In genomic region chr7:17166824-17167379, GRCh38 we compare ENCODE assay signal across 13 cellular contexts.
DNase-seq lines count a peak whose midpoint lies in the region; ATAC-seq, FAIRE-seq and TF ChIP-seq lines count a peak whose summit lies in the region.
"Had no signal": no experiment of that assay in that cellular context is flagged by ENCODE, and none has a peak within 500 bp of the region (broad histone marks: within the 10 kb centered on the region; RNA-seq: fewer than 3 reads in every experiment).

No MANE protein-coding gene starts in this region.

- RAD21 ChIA-PET in GM12878 (lab: Charles Lee; ENCODE audit: unreplicated experiment): interaction anchor here (0.7 to 1.1 kb wide), 2 partner anchors 18 to 134 kb away, joined by 3 read pairs; no protein-coding TSS in a partner anchor

- SMC1A ChIA-PET in GM12878 (lab: Charles Lee; ENCODE audit: uncharacterized antibody, unreplicated experiment): interaction anchor here (0.7 to 1.7 kb wide), 6 partner anchors 16 to 142 kb away, joined by 3 to 6 read pairs (median 4); partner anchors contain the start of gene AHR

- peaks cover 18% of the 10 kb centered on the region for H3K36me3 Mint-ChIP-seq in activated CD4-positive, alpha-beta T cell treated with anti-CD3 and anti-CD28 coated beads, Interleukin-2, amount 10 ng/mL, durations not matched to agents 24 days and 14 days (ENCODE audit: low read depth)

- WGBS in GM12878 (ENCODE audit: insufficient coverage, insufficient replicate concordance, low lambda C conversion rate, missing lambda C conversion rate): 22% methylated on average over 4 of the region's 4 CpGs

- H3K9ac ChIP-seq in GM12878 (ENCODE audit: control insufficient read depth, insufficient read depth, low read length) (no peak overlapping the region), Karpas-422 (ENCODE audit: low read length) (no peak overlapping the region)

- H4K20me1 ChIP-seq in GM12878 (ENCODE audit: control insufficient read depth, insufficient read depth): no peaks in the 10 kb centered on the region
- no peaks in the 10 kb centered on the region for H4K20me1 ChIP-seq in Karpas-422 (ENCODE audit: insufficient read depth, low read depth, low read length)

- H3K4me1 ChIP-seq in GM12878 (ENCODE audit: control insufficient read depth, insufficient read depth, low read length): peaks cover 3% of the 10 kb centered on the region; the same call in 1 of the 2 replicates
- H3K4me1 ChIP-seq in Karpas-422 (ENCODE audit: low read length): no peaks in the 10 kb centered on the region
- H3K4me1 ChIP-seq: lower lobe of right lung, Peyer's patch had no signal

- no peak overlapping the region for H3K27ac ChIP-seq in GM12878 (ENCODE audit: control insufficient read depth, insufficient read depth)
- no peak overlapping the region for H3K27ac ChIP-seq in Karpas-422 (ENCODE audit: low read length)
- H3K27ac ChIP-seq: lower lobe of right lung, Peyer's patch, VCaP had no signal

- peak overlapping the region; percentile 8 for H3K27ac Mint-ChIP-seq in activated CD4-positive, alpha-beta T cell treated with anti-CD3 and anti-CD28 coated beads, Interleukin-2, amount 10 ng/mL, durations not matched to agents 24 days and 14 days

- H3K4me3 ChIP-seq in GM12878: no peak overlapping the region
- no peak overlapping the region for H3K4me3 ChIP-seq in Karpas-422 (ENCODE audit: low read length)
- H3K4me3 ChIP-seq: lower lobe of right lung, Peyer's patch had no signal

- no peaks in the 10 kb centered on the region for H3K27me3 Mint-ChIP-seq in activated CD4-positive, alpha-beta T cell treated with anti-CD3 and anti-CD28 coated beads, Interleukin-2, amount 10 ng/mL, durations not matched to agents 24 days and 14 days

- TF ChIP-seq POLR2A in GM12878 (IDR thresholded peaks at IDR 0.05; ENCODE audit: low read depth, low read length): no peak

- in situ Hi-C loops in GM12878 (cut with MboI): no loop called here

- CTCF ChIA-PET in GM12878 (lab: Yijun Ruan, JAX): interaction anchor here (1.4 kb wide), 1 partner anchor 17 kb away, joined by 5 read pairs; no protein-coding TSS in a partner anchor

- H3K9me2 ChIP-seq in Karpas-422 (replicated peaks; ENCODE audit: insufficient read depth, low read length): no peaks in the 10 kb centered on the region

- no peak for TF ChIP-seq EP300 in GM12878 (IDR thresholded peaks at IDR 0.05; ENCODE audit: borderline replicate concordance in 1 of 2, control insufficient read depth in 1 of 2, low read depth in 2 of 2, low read length in 2 of 2)

- H3K36me3 ChIP-seq in GM12878 (ENCODE audit: control insufficient read depth in 2 of 2, insufficient read depth in 2 of 2, low read length in 1 of 2) (no peaks in the 10 kb centered on the region), Karpas-422 (ENCODE audit: insufficient read depth, low read length) (no peaks in the 10 kb centered on the region)
- H3K36me3 ChIP-seq: lower lobe of right lung, Peyer's patch had no signal

- H3K9me3 ChIP-seq in GM12878 (replicated peaks; ENCODE audit: control insufficient read depth, insufficient read depth, low read length) (no peaks in the 10 kb centered on the region; the same call in 2 of the 3 replicates), Karpas-422 (ENCODE audit: low read length) (no peaks in the 10 kb centered on the region)
- H3K9me3 ChIP-seq: lower lobe of right lung, Peyer's patch had no signal

- POLR2A ChIA-PET in GM12878 (lab: Charles Lee): no interaction called here

- H3K79me2 ChIP-seq in GM12878 (ENCODE audit: control insufficient read depth, insufficient read depth, low read length) (no peaks in the 10 kb centered on the region), Karpas-422 (ENCODE audit: low read length) (no peaks in the 10 kb centered on the region)

- no peak; a peak in 1 of 6 replicates for TF ChIP-seq CTCF in GM12878 (IDR thresholded peaks at IDR 0.05 in 2 of 3, conservative IDR thresholded peaks at IDR 0.05 in 1 of 3; ENCODE audit: control insufficient read depth in 2 of 3, extremely low read depth in 1 of 3, insufficient read depth in 1 of 3, low read depth in 3 of 3, low read length in 3 of 3)

- intact Hi-C loops in activated CD4-positive, alpha-beta T cell treated with anti-CD3 and anti-CD28 coated beads, Interleukin-2, amount 10 ng/mL, durations not matched to agents 24 days and 14 days (cut with micrococcal nuclease): loop anchor here (5.0 kb wide), 1 partner anchor 40 kb away; no protein-coding TSS in a partner anchor
- intact Hi-C loops in GM12878 (cut with micrococcal nuclease; ENCODE audit: unreplicated experiment): no loop called here

- ATAC-seq in GM19463 (IDR thresholded peaks at IDR 0.05; ENCODE audit: unreplicated experiment): peak; percentile 98
- ATAC-seq in HG03045 (IDR thresholded peaks at IDR 0.05; ENCODE audit: unreplicated experiment): peak; percentile 98
- peak; percentile 79 for ATAC-seq in GM12878

- H3K4me1 Mint-ChIP-seq in activated CD4-positive, alpha-beta T cell treated with anti-CD3 and anti-CD28 coated beads, Interleukin-2, amount 10 ng/mL, durations not matched to agents 24 days and 14 days: peaks cover 30% of the 10 kb centered on the region

- DNase-seq in activated CD4-positive, alpha-beta T cell treated with anti-CD3 and anti-CD28 coated beads, Interleukin-2, amount 10 ng/mL, durations not matched to agents 24 days and 14 days: no peak
- no peak for DNase-seq in activated CD4-positive, alpha-beta T cell treated with anti-CD3 and anti-CD28 coated beads for 4 hours
- DNase-seq in GM12878 (ENCODE audit: low read depth, low spot score) (no peak), NCI-H345 (lab: John Stamatoyannopoulos, UW) (no peak), ureter (ENCODE audit: low spot score) (no peak), Karpas-422 (no peak)
- DNase-seq: amniotic stem cell, lower lobe of right lung, NCI-H2029, Peyer's patch had no signal

- no peak for FAIRE-seq in GM12878 (lab: Jason Lieb, UNC)

- H3K9me3 Mint-ChIP-seq in activated CD4-positive, alpha-beta T cell treated with anti-CD3 and anti-CD28 coated beads, Interleukin-2, amount 10 ng/mL, durations not matched to agents 24 days and 14 days: peaks cover 16% of the 10 kb centered on the region

- no TSS peak for BruUV-seq in GM12878 (replicated peaks; lab: Mats Ljungman, UMichigan)

- H3K4me3 Mint-ChIP-seq in activated CD4-positive, alpha-beta T cell treated with anti-CD3 and anti-CD28 coated beads, Interleukin-2, amount 10 ng/mL, durations not matched to agents 24 days and 14 days: no peak overlapping the region

- no peaks in the 10 kb centered on the region for H3K27me3 ChIP-seq in GM12878 (replicated peaks in 1 of 2; ENCODE audit: control insufficient read depth in 2 of 2, insufficient read depth in 2 of 2, low read length in 1 of 2)
- no peaks in the 10 kb centered on the region for H3K27me3 ChIP-seq in Karpas-422 (ENCODE audit: low read length)
- H3K27me3 ChIP-seq: Peyer's patch had no signal

- no peak overlapping the region for H2AFZ ChIP-seq in GM12878 (ENCODE audit: control insufficient read depth, low read depth, low read length)
- no peak overlapping the region for H2AFZ ChIP-seq in Karpas-422 (ENCODE audit: low read length)

- TF ChIP-seq RAD21 in GM12878 (IDR thresholded peaks at IDR 0.05; ENCODE audit: insufficient read depth, low read depth, low read length): no peak

- H3K4me2 ChIP-seq in GM12878 (ENCODE audit: control insufficient read depth, insufficient read depth): peak overlapping the region; percentile 41; the same call in 1 of the 2 replicates
- H3K4me2 ChIP-seq in Karpas-422 (ENCODE audit: low read depth, low read length, poor library complexity, severe bottlenecking): no peak overlapping the region

TF ChIP-seq in GM12878, 131 proteins besides CTCF, POLR2A, EP300 and RAD21:
- TF ChIP-seq USF1 (IDR thresholded peaks at IDR 0.05; ENCODE audit: borderline replicate concordance, extremely low read length, insufficient read depth, low read depth, low read length): peak; percentile 9
- TF ChIP-seq RUNX3 (IDR thresholded peaks at IDR 0.05; ENCODE audit: low read length): peak; percentile 10; the same call in 1 of the 2 replicates
- TF ChIP-seq NFIC (IDR thresholded peaks at IDR 0.05; ENCODE audit: low read depth, low read length): 0 out of 2 replicates have a peak, but pooled peaks have one; percentile 22
- TF ChIP-seq RAD51 (IDR thresholded peaks at IDR 0.05): peak; percentile 20; the same call in 1 of the 2 replicates
- no peak for TF ChIP-seq NR2C2 (IDR thresholded peaks at IDR 0.05; ENCODE audit: borderline replicate concordance, control insufficient read depth, insufficient read length, low read depth)
